ENCODE assay signal across 7 cellular contexts in genomic region chr3:125860547-125860946, GRCh38.
DNase-seq lines count a peak whose midpoint lies in the region; ATAC-seq, FAIRE-seq and TF ChIP-seq lines count a peak whose summit lies in the region.
"Not testable (repeated sequence)": the region's sequence is repeated elsewhere in the genome, so short reads cannot be mapped to it uniquely, and the experiment has no call there.

No MANE protein-coding gene starts in this region.

- H2AFZ ChIP-seq in DND-41 (ENCODE audit: low read depth, low read length); KMS-11 (ENCODE audit: low read depth): not testable (repeated sequence)

- H3K79me2 ChIP-seq in DND-41 (ENCODE audit: insufficient read depth, low read length); KMS-11 (ENCODE audit: insufficient read depth, low read depth): not testable (repeated sequence)

- not testable (repeated sequence) for H3K4me1 ChIP-seq in DND-41 (ENCODE audit: insufficient read depth, low read length); KMS-11 (ENCODE audit: low read depth, poor library complexity, severe bottlenecking); colonic mucosa; cardiac muscle cell (ENCODE audit: low read depth); small intestine (ENCODE audit: control insufficient read depth in 2 of 2, insufficient read depth in 1 of 2, low read depth in 1 of 2, low read length in 1 of 2)

- TF ChIP-seq CTCF in DND-41 (IDR thresholded peaks at IDR 0.05; ENCODE audit: borderline replicate concordance, extremely low read depth, low read length, poor library complexity, severe bottlenecking) (peak; percentile 41), KMS-11 (conservative IDR thresholded peaks at IDR 0.05; ENCODE audit: low read depth, low read length) (peak; percentile 55), cardiac muscle cell (IDR thresholded peaks at IDR 0.05; ENCODE audit: low read depth, low read length) (peak; percentile 12)
- TF ChIP-seq CTCF in colonic mucosa (IDR thresholded peaks at IDR 0.05) = not testable (repeated sequence)

- H4K20me1 ChIP-seq in DND-41 (ENCODE audit: insufficient read depth, low read length); KMS-11 (ENCODE audit: insufficient read depth): not testable (repeated sequence)

- H3K27ac ChIP-seq in DND-41 (ENCODE audit: low read length); KMS-11; colonic mucosa; cardiac muscle cell; small intestine (ENCODE audit: low read depth in 1 of 2, low read length in 1 of 2): not testable (repeated sequence)

- not testable (repeated sequence) for ATAC-seq in DND-41 (ENCODE audit: insufficient read depth, low read depth)

- H3K9me3 ChIP-seq in DND-41 (ENCODE audit: insufficient read depth, low read length, severe bottlenecking); colonic mucosa; cardiac muscle cell (ENCODE audit: low read depth); small intestine (ENCODE audit: control insufficient read depth, low read depth): not testable (repeated sequence)

- not testable (repeated sequence) for H3K36me3 ChIP-seq in DND-41 (ENCODE audit: insufficient read depth, low read length); KMS-11 (ENCODE audit: insufficient read depth); colonic mucosa; cardiac muscle cell; small intestine (ENCODE audit: control insufficient read depth in 2 of 2, insufficient read depth in 2 of 2, low read length in 2 of 2)

- intact Hi-C loops in colonic mucosa (cut with DNase I) = not testable (repeated sequence)

- not testable (repeated sequence) for FAIRE-seq in small intestine (lab: Jason Lieb, UNC)

- DNase-seq in DND-41; cardiac muscle cell (ENCODE audit: low read depth in 1 of 2, low spot score in 1 of 2): not testable (repeated sequence)
- DNase-seq in RPMI8226 (peak; percentile 23), activated T-cell treated with anti-CD3 and anti-CD28 coated beads for 48 hours (ENCODE audit: low read depth) (peak; percentile 10), colonic mucosa (peak; percentile 54), small intestine (peak; percentile 0)

- not testable (repeated sequence) for H3K4me2 ChIP-seq in DND-41 (ENCODE audit: insufficient read depth, low read length); KMS-11

- WGBS in small intestine, 3 donors = 89 to 94% (median 91%) methylated on average over 3 of the region's 3 CpGs

- H3K4me3 ChIP-seq in DND-41 (ENCODE audit: low read depth in 1 of 2, low read length in 2 of 2); KMS-11 (IDR thresholded peaks at IDR 0.05; ENCODE audit: insufficient read depth, low read depth, low read length); colonic mucosa; cardiac muscle cell; small intestine (ENCODE audit: low read depth in 1 of 2, low read length in 2 of 2): not testable (repeated sequence)

- H3K9ac ChIP-seq in DND-41 (ENCODE audit: low read depth, low read length); KMS-11; colonic mucosa (ENCODE audit: low read depth in 2 of 2, low read length in 2 of 2): not testable (repeated sequence)

- not testable (repeated sequence) for H3K27me3 ChIP-seq in DND-41 (ENCODE audit: insufficient read depth, low read length, poor library complexity); KMS-11 (ENCODE audit: insufficient read depth, low read depth); colonic mucosa; cardiac muscle cell; small intestine (ENCODE audit: control insufficient read depth in 2 of 2, insufficient read depth in 2 of 2, low read length in 2 of 2)
